1 cellular context compared by ENCODE assay signal in genomic region chr14:77613207-77613606, GRCh38.
TF ChIP-seq lines count a peak whose summit lies in the region.

No MANE protein-coding gene starts in this region.

TF ChIP-seq in IMR-90, 13 proteins besides CTCF, POLR2A, EP300 and RAD21:
- TF ChIP-seq USF2 (IDR thresholded peaks at IDR 0.05; ENCODE audit: low read depth, low read length) (no peak), SMC3 (IDR thresholded peaks at IDR 0.05; ENCODE audit: low read depth, low read length) (no peak), RFX5 (IDR thresholded peaks at IDR 0.05; ENCODE audit: low read depth, low read length) (no peak), RCOR1 (IDR thresholded peaks at IDR 0.05; ENCODE audit: insufficient replicate concordance, low read length) (no peak), MAFK (IDR thresholded peaks at IDR 0.05; ENCODE audit: low read depth, low read length) (no peak), MXI1 (IDR thresholded peaks at IDR 0.05; ENCODE audit: borderline replicate concordance, low read depth, low read length) (no peak), MAZ (IDR thresholded peaks at IDR 0.05; ENCODE audit: borderline replicate concordance, low read depth, low read length) (no peak), CHD1 (IDR thresholded peaks at IDR 0.05; ENCODE audit: low read depth, low read length) (no peak), BHLHE40 (IDR thresholded peaks at IDR 0.05; ENCODE audit: low read depth, low read length) (no peak), NFE2L2 (IDR thresholded peaks at IDR 0.05; ENCODE audit: low read depth, low read length) (no peak), FOS (IDR thresholded peaks at IDR 0.05; ENCODE audit: low read depth, low read length) (no peak), CEBPB (IDR thresholded peaks at IDR 0.05; ENCODE audit: low read depth, low read length) (no peak; the same call in 1 of the 2 replicates), ELK1 (IDR thresholded peaks at IDR 0.05; ENCODE audit: borderline replicate concordance, low read depth, low read length) (no peak)
TF ChIP-seq in IMR-90: peak in this region for 0.
